Comparison of ENCODE assay signal across 15 cellular contexts in the genomic region with DNA sequence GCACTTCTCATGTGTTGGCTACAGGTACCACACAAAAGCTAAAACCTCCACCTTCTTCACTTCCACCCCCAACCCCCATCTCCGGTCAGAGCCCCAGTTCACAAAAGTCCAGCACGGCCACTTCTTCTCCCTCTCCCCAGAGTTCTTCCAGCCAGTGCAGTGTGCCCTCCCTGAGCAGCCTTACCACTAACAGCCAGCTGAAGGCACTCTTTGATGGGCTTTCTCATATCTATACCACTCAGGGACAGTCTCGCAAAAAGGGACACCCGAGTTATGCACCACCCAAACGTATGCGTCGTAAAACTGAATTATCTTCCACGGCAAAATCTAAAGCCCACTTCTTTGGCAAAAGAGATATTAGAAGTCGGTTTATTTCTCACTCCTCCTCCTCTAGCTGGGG.
DNase-seq lines count a peak whose midpoint lies in the region; ATAC-seq and TF ChIP-seq lines count a peak whose summit lies in the region.
"Had no signal": no experiment of that assay in that cellular context is flagged by ENCODE, and none has a peak within 500 bp of the region (broad histone marks: within the 10 kb centered on the region; RNA-seq: fewer than 3 reads in every experiment).

No MANE protein-coding gene starts in this region.

- no peaks in the 10 kb centered on the region for H3K27me3 ChIP-seq in Loucy (ENCODE audit: insufficient read depth, low read length, poor library complexity, severe bottlenecking)
- H3K27me3 ChIP-seq: BLaER1 treated with 17β-estradiol and CSF1 and Interleukin-3, amounts not matched to agents 10 nM and 100 nM; SJCRH30 had no signal

- H3K4me2 ChIP-seq in Loucy (ENCODE audit: low read depth, low read length, poor library complexity, severe bottlenecking): peak overlapping the region; percentile 75
- H3K4me2 ChIP-seq: BLaER1 treated with 17β-estradiol and CSF1 and Interleukin-3, amounts not matched to agents 10 nM and 100 nM had no signal

- H3F3A ChIP-seq in Loucy (ENCODE audit: low read depth): peaks cover 4% of the 10 kb centered on the region; the same call in 1 of the 2 replicates

- H3K36me3 ChIP-seq in Loucy (ENCODE audit: insufficient read depth, low read length): peaks cover 58% of the 10 kb centered on the region
- H3K36me3 ChIP-seq: HAP-1 had no signal

- H3K27ac Mint-ChIP-seq in activated B cell treated with CpG ODN at 0.5 μM for 24 hours: peak overlapping the region; percentile 36
- peak overlapping the region; percentile 0 for H3K27ac Mint-ChIP-seq in nephron progenitor cell
- no peak overlapping the region for H3K27ac Mint-ChIP-seq in stimulated activated effector memory CD8-positive, alpha-beta T cell treated with anti-CD3 and anti-CD28 coated beads, Interleukin-12 subunit alpha, Interleukin-12 subunit beta, amount 100 ng/mL, for 72 hours

- peaks cover 61% of the 10 kb centered on the region for H3K79me2 ChIP-seq in Loucy (ENCODE audit: insufficient read depth, low read length)

- no peak overlapping the region for H3K4me3 Mint-ChIP-seq in activated B cell treated with CpG ODN at 0.5 μM for 24 hours
- H3K4me3 Mint-ChIP-seq in nephron progenitor cell: no peak overlapping the region
- no peak overlapping the region for H3K4me3 Mint-ChIP-seq in stimulated activated effector memory CD8-positive, alpha-beta T cell treated with anti-CD3 and anti-CD28 coated beads, Interleukin-12 subunit alpha, Interleukin-12 subunit beta, amount 100 ng/mL, for 72 hours

- H3K4me1 ChIP-seq in Loucy (ENCODE audit: insufficient read depth, low read length, poor library complexity, severe bottlenecking): peaks cover 75% of the 10 kb centered on the region
- H3K4me1 ChIP-seq: HAP-1, SJCRH30 had no signal

- H3K36me3 Mint-ChIP-seq in activated B cell treated with CpG ODN at 0.5 μM for 24 hours (ENCODE audit: low read depth) (peaks cover 40% of the 10 kb centered on the region), nephron progenitor cell (ENCODE audit: low read depth) (peaks cover 41% of the 10 kb centered on the region)
- H3K36me3 Mint-ChIP-seq in stimulated activated effector memory CD8-positive, alpha-beta T cell treated with anti-CD3 and anti-CD28 coated beads, Interleukin-12 subunit alpha, Interleukin-12 subunit beta, amount 100 ng/mL, for 72 hours: peaks cover 28% of the 10 kb centered on the region

- CTCF ChIA-PET in GM10248 (lab: Yijun Ruan, JAX): interaction anchor here (0.7 to 2.8 kb wide), 9 partner anchors 9 to 731 kb away, joined by 3 to 11 read pairs (median 3); no protein-coding TSS in a partner anchor
- CTCF ChIA-PET in activated B cell treated with CpG ODN at 0.5 μM for 24 hours (lab: Charles Lee): interaction anchor here (0.7 to 1.2 kb wide), 2 partner anchors 26 to 44 kb away, joined by 3 read pairs; no protein-coding TSS in a partner anchor

- H4K20me1 ChIP-seq in Loucy (ENCODE audit: insufficient read depth, low read length, poor library complexity, severe bottlenecking): no peaks in the 10 kb centered on the region
- H4K20me1 ChIP-seq: BLaER1 treated with 17β-estradiol and CSF1 and Interleukin-3, amounts not matched to agents 10 nM and 100 nM had no signal

- H3K4me1 Mint-ChIP-seq in activated B cell treated with CpG ODN at 0.5 μM for 24 hours (peaks cover 43% of the 10 kb centered on the region), nephron progenitor cell (peaks cover 7% of the 10 kb centered on the region)
- H3K4me1 Mint-ChIP-seq in stimulated activated effector memory CD8-positive, alpha-beta T cell treated with anti-CD3 and anti-CD28 coated beads, Interleukin-12 subunit alpha, Interleukin-12 subunit beta, amount 100 ng/mL, for 72 hours: peaks cover 34% of the 10 kb centered on the region

- no peak overlapping the region for H3K4me3 ChIP-seq in Loucy (ENCODE audit: low read length, poor library complexity, severe bottlenecking)
- H3K4me3 ChIP-seq: BLaER1 treated with 17β-estradiol and CSF1 and Interleukin-3, amounts not matched to agents 10 nM and 100 nM; GM23248; HAP-1; SJCRH30 had no signal

- peak overlapping the region; percentile 71 for H3K9ac ChIP-seq in Loucy (ENCODE audit: low read depth, low read length, poor library complexity, severe bottlenecking)
- H3K9ac ChIP-seq: BLaER1 treated with 17β-estradiol and CSF1 and Interleukin-3, amounts not matched to agents 10 nM and 100 nM; GM23248 had no signal

- H3K9me3 Mint-ChIP-seq in activated B cell treated with CpG ODN at 0.5 μM for 24 hours: no peaks in the 10 kb centered on the region
- H3K9me3 Mint-ChIP-seq in nephron progenitor cell: no peaks in the 10 kb centered on the region
- no peaks in the 10 kb centered on the region for H3K9me3 Mint-ChIP-seq in stimulated activated effector memory CD8-positive, alpha-beta T cell treated with anti-CD3 and anti-CD28 coated beads, Interleukin-12 subunit alpha, Interleukin-12 subunit beta, amount 100 ng/mL, for 72 hours
- H3K9me3 Mint-ChIP-seq: CD8-positive, alpha-beta memory T cell had no signal

- H3K9me2 ChIP-seq in Loucy (replicated peaks; ENCODE audit: low read depth, low read length): no peaks in the 10 kb centered on the region

- H3K27me3 Mint-ChIP-seq in activated B cell treated with CpG ODN at 0.5 μM for 24 hours (no peaks in the 10 kb centered on the region), nephron progenitor cell (ENCODE audit: low read depth, poor library complexity) (no peaks in the 10 kb centered on the region)

- TF ChIP-seq CTCF in GM10248 (IDR thresholded peaks at IDR 0.05; ENCODE audit: control extremely low read depth, extremely low read depth, low read depth, missing control alignments): peak; percentile 4
- peak; percentile 57 for TF ChIP-seq CTCF in Loucy (conservative IDR thresholded peaks at IDR 0.05; ENCODE audit: low read length)
- TF ChIP-seq CTCF in activated B cell treated with CpG ODN at 0.5 μM for 24 hours (IDR thresholded peaks at IDR 0.05): no peak
- no peak for TF ChIP-seq CTCF in nephron progenitor cell (IDR thresholded peaks at IDR 0.05)

- intact Hi-C loops in activated B cell treated with CpG ODN at 0.5 μM for 24 hours (cut with micrococcal nuclease): loop anchor here (5.0 kb wide), 1 partner anchor 78 kb away; no protein-coding TSS in a partner anchor

- H3K9me3 ChIP-seq in Loucy (ENCODE audit: insufficient read depth, low read depth, low read length): no peaks in the 10 kb centered on the region
- H3K9me3 ChIP-seq: BLaER1 treated with 17β-estradiol and CSF1 and Interleukin-3, amounts not matched to agents 10 nM and 100 nM; HAP-1; SJCRH30 had no signal

- POLR2A ChIA-PET in GM10248 (lab: Yijun Ruan, JAX) (no interaction called here), activated B cell treated with CpG ODN at 0.5 μM for 24 hours (lab: Charles Lee) (no interaction called here)

- no peak overlapping the region for H2AFZ ChIP-seq in Loucy (ENCODE audit: low read length)
- H2AFZ ChIP-seq: GM23248 had no signal

- DNase-seq in GM10248 (ENCODE audit: extremely low spot score) (no peak), activated B cell treated with CpG ODN at 0.5 μM for 24 hours (no peak), nephron progenitor cell (no peak), NCI-H82 (lab: John Stamatoyannopoulos, UW) (no peak)
- no peak for DNase-seq in stimulated activated effector memory CD8-positive, alpha-beta T cell treated with anti-CD3 and anti-CD28 coated beads, Interleukin-12 subunit alpha, Interleukin-12 subunit beta, amount 100 ng/mL, for 72 hours (ENCODE audit: low spot score in 2 of 2)
- DNase-seq: CD8-positive, alpha-beta memory T cell; GM23248; NCI-H1105; NCI-H1694 treated with DMSO at 0.1 percent for 48 hours; NCI-H510A treated with DMSO at 0.1 percent for 48 hours; SJCRH30 had no signal

- ATAC-seq in activated B cell treated with CpG ODN at 0.5 μM for 24 hours (ENCODE audit: low read depth): no peak
- no peak for ATAC-seq in HG03135 (IDR thresholded peaks at IDR 0.05; ENCODE audit: unreplicated experiment)
- no peak for ATAC-seq in stimulated activated effector memory CD8-positive, alpha-beta T cell treated with anti-CD3 and anti-CD28 coated beads, Interleukin-12 subunit alpha, Interleukin-12 subunit beta, amount 100 ng/mL, for 72 hours

Comparison
In these comparisons a context has a peak if more than half of its experiments do, and no peak if none do; other contexts are left out.
1. CTCF ChIP-seq: peak in GM10248 (single experiment) and Loucy (single experiment); none in activated B cell treated with CpG ODN at 0.5 μM for 24 hours (single experiment) and nephron progenitor cell (single experiment).